1 cellular context compared by ENCODE assay signal in the genomic region with DNA sequence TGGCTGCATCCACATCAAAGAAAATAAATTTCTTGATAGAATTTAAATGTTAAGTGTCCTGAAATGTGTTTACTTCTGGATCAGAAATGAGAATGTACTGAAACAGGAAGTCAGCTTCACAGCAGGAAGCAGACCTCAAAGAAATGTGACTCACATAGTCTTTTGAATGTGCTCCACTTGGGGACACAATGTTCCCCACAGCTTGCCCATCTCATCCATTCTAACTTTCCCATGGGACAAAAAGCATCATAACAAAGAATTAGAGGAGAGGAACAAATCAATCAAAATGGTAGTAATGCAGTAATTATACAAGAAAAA.
TF ChIP-seq lines count a peak whose summit lies in the region.

No MANE protein-coding gene starts in this region.

TF ChIP-seq in K562, 482 proteins besides CTCF, POLR2A, EP300 and RAD21 (continued from another document):
- TF ChIP-seq, protein P1, sequence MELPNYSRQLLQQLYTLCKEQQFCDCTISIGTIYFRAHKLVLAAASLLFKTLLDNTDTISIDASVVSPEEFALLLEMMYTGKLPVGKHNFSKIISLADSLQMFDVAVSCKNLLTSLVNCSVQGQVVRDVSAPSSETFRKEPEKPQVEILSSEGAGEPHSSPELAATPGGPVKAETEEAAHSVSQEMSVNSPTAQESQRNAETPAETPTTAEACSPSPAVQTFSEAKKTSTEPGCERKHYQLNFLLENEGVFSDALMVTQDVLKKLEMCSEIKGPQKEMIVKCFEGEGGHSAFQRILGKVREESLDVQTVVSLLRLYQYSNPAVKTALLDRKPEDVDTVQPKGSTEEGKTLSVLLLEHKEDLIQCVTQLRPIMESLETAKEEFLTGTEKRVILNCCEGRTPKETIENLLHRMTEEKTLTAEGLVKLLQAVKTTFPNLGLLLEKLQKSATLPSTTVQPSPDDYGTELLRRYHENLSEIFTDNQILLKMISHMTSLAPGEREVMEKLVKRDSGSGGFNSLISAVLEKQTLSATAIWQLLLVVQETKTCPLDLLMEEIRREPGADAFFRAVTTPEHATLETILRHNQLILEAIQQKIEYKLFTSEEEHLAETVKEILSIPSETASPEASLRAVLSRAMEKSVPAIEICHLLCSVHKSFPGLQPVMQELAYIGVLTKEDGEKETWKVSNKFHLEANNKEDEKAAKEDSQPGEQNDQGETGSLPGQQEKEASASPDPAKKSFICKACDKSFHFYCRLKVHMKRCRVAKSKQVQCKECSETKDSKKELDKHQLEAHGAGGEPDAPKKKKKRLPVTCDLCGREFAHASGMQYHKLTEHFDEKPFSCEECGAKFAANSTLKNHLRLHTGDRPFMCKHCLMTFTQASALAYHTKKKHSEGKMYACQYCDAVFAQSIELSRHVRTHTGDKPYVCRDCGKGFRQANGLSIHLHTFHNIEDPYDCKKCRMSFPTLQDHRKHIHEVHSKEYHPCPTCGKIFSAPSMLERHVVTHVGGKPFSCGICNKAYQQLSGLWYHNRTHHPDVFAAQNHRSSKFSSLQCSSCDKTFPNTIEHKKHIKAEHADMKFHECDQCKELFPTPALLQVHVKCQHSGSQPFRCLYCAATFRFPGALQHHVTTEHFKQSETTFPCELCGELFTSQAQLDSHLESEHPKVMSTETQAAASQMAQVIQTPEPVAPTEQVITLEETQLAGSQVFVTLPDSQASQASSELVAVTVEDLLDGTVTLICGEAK (IDR thresholded peaks at IDR 0.05) = 0 out of 2 replicates have a peak, but pooled peaks have one; percentile 48
- TF ChIP-seq, protein P1 (CRISPR knock-in tag; IDR thresholded peaks at IDR 0.05) = no peak
- TF ChIP-seq, protein P2, sequence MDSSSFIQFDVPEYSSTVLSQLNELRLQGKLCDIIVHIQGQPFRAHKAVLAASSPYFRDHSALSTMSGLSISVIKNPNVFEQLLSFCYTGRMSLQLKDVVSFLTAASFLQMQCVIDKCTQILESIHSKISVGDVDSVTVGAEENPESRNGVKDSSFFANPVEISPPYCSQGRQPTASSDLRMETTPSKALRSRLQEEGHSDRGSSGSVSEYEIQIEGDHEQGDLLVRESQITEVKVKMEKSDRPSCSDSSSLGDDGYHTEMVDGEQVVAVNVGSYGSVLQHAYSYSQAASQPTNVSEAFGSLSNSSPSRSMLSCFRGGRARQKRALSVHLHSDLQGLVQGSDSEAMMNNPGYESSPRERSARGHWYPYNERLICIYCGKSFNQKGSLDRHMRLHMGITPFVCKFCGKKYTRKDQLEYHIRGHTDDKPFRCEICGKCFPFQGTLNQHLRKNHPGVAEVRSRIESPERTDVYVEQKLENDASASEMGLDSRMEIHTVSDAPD (CRISPR knock-in tag; IDR thresholded peaks at IDR 0.05) = no peak
- TF ChIP-seq PHB (CRISPR knock-in tag; IDR thresholded peaks at IDR 0.05) = no peak
- no peak for TF ChIP-seq XRCC5 (IDR thresholded peaks at IDR 0.05; ENCODE audit: low read depth, low read length)
- TF ChIP-seq PCBP2 (IDR thresholded peaks at IDR 0.05; ENCODE audit: low read depth, low read length, poor library complexity, severe bottlenecking) = no peak
- TF ChIP-seq, protein P3, sequence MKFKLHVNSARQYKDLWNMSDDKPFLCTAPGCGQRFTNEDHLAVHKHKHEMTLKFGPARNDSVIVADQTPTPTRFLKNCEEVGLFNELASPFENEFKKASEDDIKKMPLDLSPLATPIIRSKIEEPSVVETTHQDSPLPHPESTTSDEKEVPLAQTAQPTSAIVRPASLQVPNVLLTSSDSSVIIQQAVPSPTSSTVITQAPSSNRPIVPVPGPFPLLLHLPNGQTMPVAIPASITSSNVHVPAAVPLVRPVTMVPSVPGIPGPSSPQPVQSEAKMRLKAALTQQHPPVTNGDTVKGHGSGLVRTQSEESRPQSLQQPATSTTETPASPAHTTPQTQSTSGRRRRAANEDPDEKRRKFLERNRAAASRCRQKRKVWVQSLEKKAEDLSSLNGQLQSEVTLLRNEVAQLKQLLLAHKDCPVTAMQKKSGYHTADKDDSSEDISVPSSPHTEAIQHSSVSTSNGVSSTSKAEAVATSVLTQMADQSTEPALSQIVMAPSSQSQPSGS (CRISPR knock-in tag; IDR thresholded peaks at IDR 0.05) = no peak
- TF ChIP-seq, protein P4, sequence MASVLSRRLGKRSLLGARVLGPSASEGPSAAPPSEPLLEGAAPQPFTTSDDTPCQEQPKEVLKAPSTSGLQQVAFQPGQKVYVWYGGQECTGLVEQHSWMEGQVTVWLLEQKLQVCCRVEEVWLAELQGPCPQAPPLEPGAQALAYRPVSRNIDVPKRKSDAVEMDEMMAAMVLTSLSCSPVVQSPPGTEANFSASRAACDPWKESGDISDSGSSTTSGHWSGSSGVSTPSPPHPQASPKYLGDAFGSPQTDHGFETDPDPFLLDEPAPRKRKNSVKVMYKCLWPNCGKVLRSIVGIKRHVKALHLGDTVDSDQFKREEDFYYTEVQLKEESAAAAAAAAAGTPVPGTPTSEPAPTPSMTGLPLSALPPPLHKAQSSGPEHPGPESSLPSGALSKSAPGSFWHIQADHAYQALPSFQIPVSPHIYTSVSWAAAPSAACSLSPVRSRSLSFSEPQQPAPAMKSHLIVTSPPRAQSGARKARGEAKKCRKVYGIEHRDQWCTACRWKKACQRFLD (CRISPR knock-in tag; IDR thresholded peaks at IDR 0.05) = 0 out of 2 replicates have a peak, but pooled peaks have one; percentile 36
- TF ChIP-seq NCOA6 (IDR thresholded peaks at IDR 0.05) = no peak
- no peak for TF ChIP-seq KDM4B (IDR thresholded peaks at IDR 0.05; ENCODE audit: borderline replicate concordance in 2 of 2, low read depth in 1 of 2)
- TF ChIP-seq ZNF253 (CRISPR knock-in tag; conservative IDR thresholded peaks at IDR 0.05) = no peak
- TF ChIP-seq, protein P5, sequence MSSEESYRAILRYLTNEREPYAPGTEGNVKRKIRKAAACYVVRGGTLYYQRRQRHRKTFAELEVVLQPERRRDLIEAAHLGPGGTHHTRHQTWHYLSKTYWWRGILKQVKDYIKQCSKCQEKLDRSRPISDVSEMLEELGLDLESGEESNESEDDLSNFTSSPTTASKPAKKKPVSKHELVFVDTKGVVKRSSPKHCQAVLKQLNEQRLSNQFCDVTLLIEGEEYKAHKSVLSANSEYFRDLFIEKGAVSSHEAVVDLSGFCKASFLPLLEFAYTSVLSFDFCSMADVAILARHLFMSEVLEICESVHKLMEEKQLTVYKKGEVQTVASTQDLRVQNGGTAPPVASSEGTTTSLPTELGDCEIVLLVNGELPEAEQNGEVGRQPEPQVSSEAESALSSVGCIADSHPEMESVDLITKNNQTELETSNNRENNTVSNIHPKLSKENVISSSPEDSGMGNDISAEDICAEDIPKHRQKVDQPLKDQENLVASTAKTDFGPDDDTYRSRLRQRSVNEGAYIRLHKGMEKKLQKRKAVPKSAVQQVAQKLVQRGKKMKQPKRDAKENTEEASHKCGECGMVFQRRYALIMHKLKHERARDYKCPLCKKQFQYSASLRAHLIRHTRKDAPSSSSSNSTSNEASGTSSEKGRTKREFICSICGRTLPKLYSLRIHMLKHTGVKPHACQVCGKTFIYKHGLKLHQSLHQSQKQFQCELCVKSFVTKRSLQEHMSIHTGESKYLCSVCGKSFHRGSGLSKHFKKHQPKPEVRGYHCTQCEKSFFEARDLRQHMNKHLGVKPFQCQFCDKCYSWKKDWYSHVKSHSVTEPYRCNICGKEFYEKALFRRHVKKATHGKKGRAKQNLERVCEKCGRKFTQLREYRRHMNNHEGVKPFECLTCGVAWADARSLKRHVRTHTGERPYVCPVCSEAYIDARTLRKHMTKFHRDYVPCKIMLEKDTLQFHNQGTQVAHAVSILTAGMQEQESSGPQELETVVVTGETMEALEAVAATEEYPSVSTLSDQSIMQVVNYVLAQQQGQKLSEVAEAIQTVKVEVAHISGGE (CRISPR knock-in tag; IDR thresholded peaks at IDR 0.05) = peak in 1 of 3 experiments; percentile 48; a peak in 1 of 6 replicates
